In genomic region chr1:163170975-163171676, GRCh38 we compare ENCODE assay signal across 9 cellular contexts. TPM values are rescaled to one million over a fixed set of nuclear protein-coding genes. Genes with fewer than 3 reads are reported as not detected.
DNase-seq lines count a peak whose midpoint lies in the region; ATAC-seq, FAIRE-seq and TF ChIP-seq lines count a peak whose summit lies in the region.
"Had no signal": no experiment of that assay in that cellular context is flagged by ENCODE, and none has a peak within 500 bp of the region (broad histone marks: within the 10 kb centered on the region; RNA-seq: fewer than 3 reads in every experiment).

No MANE protein-coding gene starts in this region.

- no peak overlapping the region for H3K4me2 ChIP-seq in HepG2 (ENCODE audit: low read depth, low read length)
- 0 out of 2 replicates have a peak overlapping the region, but pooled peaks have one; percentile 2 for H3K4me2 ChIP-seq in PC-9

- CTCF ChIA-PET in HepG2 (lab: Yijun Ruan, JAX; ENCODE audit: low intra/inter-chr PET ratio, low total read pairs): no interaction called here
- CTCF ChIA-PET in PC-9 (lab: Charles Lee): interaction anchor here (0.5 kb wide), 1 partner anchor 1056 kb away, joined by 4 read pairs; no protein-coding TSS in a partner anchor

- POLR2A ChIA-PET in HepG2 (lab: Yijun Ruan, JAX) (no interaction called here), PC-9 (lab: Charles Lee; ENCODE audit: unreplicated experiment) (no interaction called here)

- H3K4me1 ChIP-seq in HepG2 (ENCODE audit: insufficient read depth, low read length) (no peaks in the 10 kb centered on the region), right lobe of liver (no peaks in the 10 kb centered on the region), PC-9 (replicated peaks; ENCODE audit: insufficient read depth) (no peaks in the 10 kb centered on the region)

- no peak for FAIRE-seq in HepG2 (lab: Jason Lieb, UNC)

- H3K27ac ChIP-seq in HepG2 (ENCODE audit: extremely low read length, insufficient read depth, low read length): no peak overlapping the region
- H3K27ac ChIP-seq in right lobe of liver: no peak overlapping the region
- H3K27ac ChIP-seq in PC-9: no peak overlapping the region

- H3K4me3 ChIP-seq in HepG2 (replicated peaks in 1 of 3; ENCODE audit: insufficient read depth in 1 of 3, low read depth in 2 of 3, low read length in 3 of 3) (no peak overlapping the region), right lobe of liver (no peak overlapping the region), PC-9 (no peak overlapping the region), fibroblast of the aortic adventitia (ENCODE audit: low read depth, low read length) (peak overlapping the region; percentile 15)

- peak; percentile 82 for ATAC-seq in HepG2
- ATAC-seq in right lobe of liver: no peak
- ATAC-seq: activated naive CD4-positive, alpha-beta T cell treated with anti-CD3 and anti-CD28 coated beads, Interleukin-2, amount 50 U/mL, for 72 hours had no signal

- TF ChIP-seq POLR2A in HepG2 (IDR thresholded peaks at IDR 0.05; ENCODE audit: insufficient read depth in 1 of 2, low read depth in 2 of 2, low read length in 2 of 2): no peak
- TF ChIP-seq POLR2A in right lobe of liver (IDR thresholded peaks at IDR 0.05): no peak

- no peak for DNase-seq in HepG2 (ENCODE audit: low spot score)
- DNase-seq in right lobe of liver: no peak
- no peak for DNase-seq in PC-9
- peak; percentile 74 for DNase-seq in fibroblast of the aortic adventitia (ENCODE audit: low read depth)
- no peak for DNase-seq in activated CD4-positive, alpha-beta T cell treated with anti-CD3 and anti-CD28 coated beads for 4 hours
- no peak for DNase-seq in cerebellar nuclear complex (lab: John Stamatoyannopoulos, UW)
- DNase-seq in effector CD4-positive, alpha-beta T cell: no peak
- DNase-seq in NCI-H2196 (lab: John Stamatoyannopoulos, UW; ENCODE audit: unreplicated experiment): no peak

- H4K20me1 ChIP-seq in HepG2 (ENCODE audit: insufficient read depth, low read length) (no peaks in the 10 kb centered on the region), PC-9 (ENCODE audit: insufficient read depth) (no peaks in the 10 kb centered on the region)

- no peaks in the 10 kb centered on the region for H3K9me2 ChIP-seq in PC-9 (ENCODE audit: insufficient read depth)

- BruUV-seq in HepG2 (replicated peaks; lab: Mats Ljungman, UMichigan): no TSS peak
- BruUV-seq in PC-9 (replicated peaks; lab: Mats Ljungman, UMichigan): no TSS peak

- H3K9ac ChIP-seq in HepG2 (ENCODE audit: insufficient read depth, low read depth, low read length): no peak overlapping the region

- H2AFZ ChIP-seq in HepG2 (ENCODE audit: low read length): no peak overlapping the region
- H2AFZ ChIP-seq in PC-9: no peak overlapping the region

- no peaks in the 10 kb centered on the region for H3K79me2 ChIP-seq in HepG2 (ENCODE audit: insufficient read depth, low read length)
- H3K79me2 ChIP-seq in PC-9 (ENCODE audit: low read depth): no peaks in the 10 kb centered on the region

- no peaks in the 10 kb centered on the region for H3F3A ChIP-seq in PC-9 (ENCODE audit: insufficient read depth, low read depth)

- in situ Hi-C loops in HepG2 (cut with HindIII; ENCODE audit: extremely low pct_ligation_motif_present, low pct_unique_long_range_greater_than_20kb): no loop called here

- TF ChIP-seq CTCF in HepG2 (CRISPR knock-in tag; IDR thresholded peaks at IDR 0.05) (peak; percentile 23; the same call in 1 of the 2 replicates), right lobe of liver (IDR thresholded peaks at IDR 0.05) (peak in 1 of 4 donors; percentile 7), PC-9 (conservative IDR thresholded peaks at IDR 0.05) (peak; percentile 68), fibroblast of the aortic adventitia (IDR thresholded peaks at IDR 0.05; ENCODE audit: insufficient read depth, low read length) (peak; percentile 69)

- TF ChIP-seq EP300 in HepG2 (IDR thresholded peaks at IDR 0.05; ENCODE audit: low read depth in 2 of 2, low read length in 2 of 2) (no peak), HepG2 (CRISPR knock-in tag; IDR thresholded peaks at IDR 0.05; ENCODE audit: borderline replicate concordance) (no peak)

- H3K36me3 ChIP-seq in HepG2 (replicated peaks in 1 of 2; ENCODE audit: control insufficient read depth in 1 of 2, insufficient read depth in 2 of 2, low read length in 2 of 2) (no peaks in the 10 kb centered on the region), right lobe of liver (no peaks in the 10 kb centered on the region), PC-9 (ENCODE audit: low read depth) (no peaks in the 10 kb centered on the region)

- H3K9me3 ChIP-seq in HepG2 (ENCODE audit: low read length): no peaks in the 10 kb centered on the region
- no peaks in the 10 kb centered on the region for H3K9me3 ChIP-seq in right lobe of liver
- no peaks in the 10 kb centered on the region for H3K9me3 ChIP-seq in PC-9 (ENCODE audit: insufficient read depth, low read depth)

- H3K27me3 ChIP-seq in HepG2 (ENCODE audit: control insufficient read depth in 1 of 2, insufficient read depth in 2 of 2, low read length in 2 of 2) (no peaks in the 10 kb centered on the region), right lobe of liver (no peaks in the 10 kb centered on the region), PC-9 (ENCODE audit: insufficient read depth, low read depth) (no peaks in the 10 kb centered on the region)

- TF ChIP-seq RAD21 in HepG2 (CRISPR knock-in tag; IDR thresholded peaks at IDR 0.05): no peak

- 39% methylated on average over 5 of the region's 5 CpGs for WGBS in HepG2 (ENCODE audit: low lambda C conversion rate)
- WGBS in right lobe of liver (ENCODE audit: insufficient coverage, low coverage, low lambda C conversion rate, missing lambda C conversion rate): 63% methylated on average over 5 of the region's 5 CpGs

- intact Hi-C loops in HepG2 (cut with micrococcal nuclease; ENCODE audit: unreplicated experiment): no loop called here
- intact Hi-C loops in right lobe of liver (cut with DNase I): loop anchor here (10.0 kb wide), 1 partner anchor 316 kb away; no protein-coding TSS in a partner anchor
- intact Hi-C loops in PC-9 (cut with micrococcal nuclease; ENCODE audit: unreplicated experiment): loop anchor here (5.0 kb wide), 1 partner anchor 146 kb away; no protein-coding TSS in a partner anchor

TF ChIP-seq in HepG2, 621 proteins besides CTCF, POLR2A, EP300 and RAD21:
- peak; percentile 30; the same call in 1 of the 2 replicates for TF ChIP-seq ATF7 (IDR thresholded peaks at IDR 0.05)
- no peak for TF ChIP-seq ATF7 (CRISPR knock-in tag; IDR thresholded peaks at IDR 0.05)
- TF ChIP-seq ADNP (CRISPR knock-in tag; IDR thresholded peaks at IDR 0.05): no peak
- peak; percentile 29; the same call in 1 of the 2 replicates for TF ChIP-seq SMC3 (IDR thresholded peaks at IDR 0.05; ENCODE audit: low read length)
- TF ChIP-seq STAG1 (CRISPR knock-in tag; IDR thresholded peaks at IDR 0.05): 0 out of 2 replicates have a peak, but pooled peaks have one; percentile 13
- TF ChIP-seq MIXL1 (CRISPR knock-in tag; IDR thresholded peaks at IDR 0.05): no peak
- TF ChIP-seq HOXA9 (CRISPR knock-in tag; IDR thresholded peaks at IDR 0.05; ENCODE audit: borderline replicate concordance): no peak
- TF ChIP-seq SRF (IDR thresholded peaks at IDR 0.05; ENCODE audit: low read depth, low read length): no peak

RNA-seq across cellular contexts. Expression of gene RGS5, which starts 31.6 kb away (rescaled TPM):
- total RNA-seq in HepG2 (2016; rRNA removed; fragmentation: Illumina TruSeq; extraction: Trizol) (2.3 and 3.2 TPM in 2 replicates), right lobe of liver (10 to 100 TPM in 2 of 6 experiments, 1 to 10 TPM in 4; 2.6 to 13.3 (median 8.2) TPM), PC-9 (2021) (3.6 and 6.6 TPM in 2 replicates), fibroblast of the aortic adventitia (ENCODE audit: low replicate concordance) (6.4 and 20.2 TPM in 2 replicates)
- not detected in 2 replicates for total RNA-seq in HepG2 (2016; cell fraction: cytosol; rRNA removed; fragmentation: Illumina TruSeq; extraction: Trizol; ENCODE audit: low read depth)
- total RNA-seq in HepG2 (2016; cell fraction: insoluble cytoplasmic fraction; rRNA removed; fragmentation: Illumina TruSeq; extraction: Trizol): 2.2 and 3.0 TPM in 2 replicates
- total RNA-seq in HepG2 (2016; cell fraction: membrane; rRNA removed; fragmentation: Illumina TruSeq; extraction: Trizol): 0.41 and 0.83 TPM in 2 replicates
- total RNA-seq in HepG2 (2016; cell fraction: nucleus; rRNA removed; fragmentation: Illumina TruSeq; extraction: Trizol): 3.6 TPM in 2 replicates
- polyA plus RNA-seq in HepG2 (2011; rRNA removed): 1.9 and 2.2 TPM in 2 replicates
- polyA plus RNA-seq in HepG2 (2011; cell fraction: cytosol; rRNA removed): 0.86 and 1.0 TPM in 2 replicates
- 1.3 and 1.8 TPM in 2 replicates for polyA plus RNA-seq in HepG2 (2011; cell fraction: nucleus; rRNA removed)
- polyA plus RNA-seq in HepG2 (2012): 1.5 and 2.6 TPM in 2 replicates
- 0.03 and 0.28 TPM in 2 replicates for polyA plus RNA-seq in HepG2 (2016; cell fraction: cytosol; fragmentation: Illumina TruSeq; extraction: Trizol; ENCODE audit: low read depth)
- 2.2 and 2.9 TPM in 2 replicates for polyA plus RNA-seq in HepG2 (2016; cell fraction: insoluble cytoplasmic fraction; fragmentation: Illumina TruSeq; extraction: Trizol; ENCODE audit: low read depth)
- 0.38 and 0.61 TPM in 2 replicates for polyA plus RNA-seq in HepG2 (2016; cell fraction: membrane; fragmentation: Illumina TruSeq; extraction: Trizol; ENCODE audit: low read depth)
- 0.49 and 1.3 TPM in 2 replicates for polyA plus RNA-seq in HepG2 (2016; cell fraction: nucleus; fragmentation: Illumina TruSeq; extraction: Trizol; ENCODE audit: insufficient read depth, low read depth)
- polyA minus RNA-seq in HepG2 (2011; rRNA and poly(A)+ RNA removed; ENCODE audit: low replicate concordance): 0.22 and 2.5 TPM in 2 replicates
- polyA minus RNA-seq in HepG2 (2011; cell fraction: cytosol; rRNA and poly(A)+ RNA removed): 0.20 TPM in 1 of 2 replicates, not detected in the other
- 7.9 and 14.8 TPM in 2 replicates for polyA minus RNA-seq in HepG2 (2011; cell fraction: nucleus; rRNA and poly(A)+ RNA removed)
